ENCODE assay signal across 19 cellular contexts in genomic region chr5:39120052-39120420, GRCh38. TPM values are rescaled to one million over a fixed set of nuclear protein-coding genes. Genes with fewer than 3 reads are reported as not detected.
DNase-seq lines count a peak whose midpoint lies in the region; ATAC-seq, FAIRE-seq and TF ChIP-seq lines count a peak whose summit lies in the region.
"Had no signal": no experiment of that assay in that cellular context is flagged by ENCODE, and none has a peak within 500 bp of the region (broad histone marks: within the 10 kb centered on the region; RNA-seq: fewer than 3 reads in every experiment).

No MANE protein-coding gene starts in this region.

- in situ Hi-C loops in IMR-90 (cut with MboI; ENCODE audit: low sequenced_read_pairs): no loop called here
- in situ Hi-C loops in K562 (cut with MboI): no loop called here

- H3K27ac Mint-ChIP-seq in activated naive CD4-positive, alpha-beta T cell treated with anti-CD3 and anti-CD28 coated beads, Interleukin-2, amount 50 U/mL, for 24 hours: peak overlapping the region; percentile 47

- H3K36me3 ChIP-seq in IMR-90 (ENCODE audit: control insufficient read depth, insufficient read depth, low read length): no peaks in the 10 kb centered on the region
- no peaks in the 10 kb centered on the region for H3K36me3 ChIP-seq in K562 (ENCODE audit: control insufficient read depth, insufficient read depth, low read length)
- H3K36me3 ChIP-seq in smooth muscle cell (ENCODE audit: low read depth): no peaks in the 10 kb centered on the region
- H3K36me3 ChIP-seq in suprapubic skin: no peaks in the 10 kb centered on the region
- H3K36me3 ChIP-seq: BLaER1, HAP-1 had no signal

- POLR2A ChIA-PET in IMR-90 (lab: Charles Lee; ENCODE audit: unreplicated experiment): no interaction called here
- POLR2A ChIA-PET in K562 (lab: Yijun Ruan, JAX): interaction anchor here (1.1 to 1.2 kb wide), 2 partner anchors 32 to 38 kb away, joined by 3 to 5 read pairs; no protein-coding TSS in a partner anchor

- no peak overlapping the region for H3K56ac ChIP-seq in IMR-90 (ENCODE audit: extremely low read depth, insufficient read depth, low read length)

- H4K5ac ChIP-seq in IMR-90 (ENCODE audit: low read depth, low read length): no peak overlapping the region

- TF ChIP-seq CTCF in IMR-90 (conservative IDR thresholded peaks at IDR 0.05; ENCODE audit: low read depth, low read length): no peak
- no peak for TF ChIP-seq CTCF in K562 (IDR thresholded peaks at IDR 0.05 in 2 of 3, conservative IDR thresholded peaks at IDR 0.05 in 1 of 3; ENCODE audit: insufficient read depth in 2 of 3, low read depth in 1 of 3, low read length in 3 of 3)
- TF ChIP-seq CTCF in smooth muscle cell (IDR thresholded peaks at IDR 0.05; ENCODE audit: borderline replicate concordance, insufficient read depth, poor library complexity, severe bottlenecking): no peak
- no peak for TF ChIP-seq CTCF in suprapubic skin (IDR thresholded peaks at IDR 0.05)

- H4K8ac ChIP-seq in IMR-90 (ENCODE audit: low read depth in 2 of 2, low read length in 2 of 2): no peak overlapping the region

- no peak overlapping the region for H2AK5ac ChIP-seq in IMR-90 (ENCODE audit: low read depth, low read length)

- H3K14ac ChIP-seq in IMR-90 (replicated peaks; ENCODE audit: low read depth, low read length): no peak overlapping the region

- H4K20me1 ChIP-seq in IMR-90 (ENCODE audit: insufficient read depth, low read length) (no peaks in the 10 kb centered on the region), K562 (replicated peaks; ENCODE audit: control insufficient read depth, insufficient read depth, low read length) (no peaks in the 10 kb centered on the region), smooth muscle cell (ENCODE audit: low read depth) (no peaks in the 10 kb centered on the region)
- H4K20me1 ChIP-seq: BLaER1 had no signal

- H3F3A ChIP-seq in smooth muscle cell (ENCODE audit: low read depth): no peaks in the 10 kb centered on the region

- H3K4me3 ChIP-seq in IMR-90 (ENCODE audit: insufficient read depth, low read depth, low read length) (no peak overlapping the region), K562 (no peak overlapping the region), smooth muscle cell (no peak overlapping the region), suprapubic skin (no peak overlapping the region)
- H3K4me3 ChIP-seq: BLaER1, HAP-1, PC-9 had no signal

- H3K79me2 ChIP-seq in K562 (ENCODE audit: control insufficient read depth, insufficient read depth, low read length): no peaks in the 10 kb centered on the region
- no peaks in the 10 kb centered on the region for H3K79me2 ChIP-seq in smooth muscle cell (ENCODE audit: low read depth)

- H3K4me1 ChIP-seq in IMR-90 (ENCODE audit: control insufficient read depth, insufficient read depth, low read length) (peaks cover 3% of the 10 kb centered on the region; the same call in 1 of the 2 replicates), K562 (replicated peaks in 1 of 2; ENCODE audit: control insufficient read depth in 2 of 2, insufficient read depth in 2 of 2, low read length in 2 of 2) (peaks cover 8 to 50% of the 10 kb centered on the region in 2 experiments), smooth muscle cell (ENCODE audit: low read depth) (no peaks in the 10 kb centered on the region), suprapubic skin (no peaks in the 10 kb centered on the region)
- H3K4me1 ChIP-seq: BLaER1, HAP-1 had no signal

- peaks cover 52% of the 10 kb centered on the region for H3K4me1 Mint-ChIP-seq in activated naive CD4-positive, alpha-beta T cell treated with anti-CD3 and anti-CD28 coated beads, Interleukin-2, amount 50 U/mL, for 24 hours

- H3K27ac ChIP-seq in IMR-90 (ENCODE audit: insufficient read depth, low read length): no peak overlapping the region
- H3K27ac ChIP-seq in K562 (ENCODE audit: extremely low read depth, low read depth, low read length): peak overlapping the region; percentile 55; the same call in 2 of the 3 replicates
- peak overlapping the region; percentile 43 for H3K27ac ChIP-seq in smooth muscle cell (ENCODE audit: low read depth)
- H3K27ac ChIP-seq in suprapubic skin: no peak overlapping the region
- H3K27ac ChIP-seq: BLaER1, PC-9 had no signal

- no peak overlapping the region for H3K4me3 Mint-ChIP-seq in activated naive CD4-positive, alpha-beta T cell treated with anti-CD3 and anti-CD28 coated beads, Interleukin-2, amount 50 U/mL, for 24 hours
- H3K4me3 Mint-ChIP-seq: CD8-positive, alpha-beta memory T cell had no signal

- ATAC-seq in IMR-90 (ENCODE audit: low read depth) (no peak), K562 (no peak), GM21515 (IDR thresholded peaks at IDR 0.05; ENCODE audit: unreplicated experiment) (no peak)

- no peak overlapping the region; the same call in 1 of the 2 replicates for H3K4ac ChIP-seq in IMR-90 (ENCODE audit: low read depth, low read length)

- no peak for DNase-seq in activated naive CD4-positive, alpha-beta T cell treated with anti-CD3 and anti-CD28 coated beads, Interleukin-2, amount 50 U/mL, for 16 hours
- DNase-seq in IMR-90: no peak
- no peak for DNase-seq in K562 (ENCODE audit: extremely low read depth in 1 of 4, low spot score in 3 of 4)
- DNase-seq in smooth muscle cell (lab: John Stamatoyannopoulos, UW; ENCODE audit: unreplicated experiment): no peak
- DNase-seq in suprapubic skin (ENCODE audit: low spot score in 2 of 2): no peak
- DNase-seq: CD8-positive, alpha-beta memory T cell; DMS79 treated with DMSO at 0.1 percent for 48 hours; KBM-7; NCI-H187; NCI-H2107; NCI-H2227 treated with DMSO at 0.1 percent for 48 hours; NCI-H524; NCI-H82; PC-9 had no signal

- CTCF ChIA-PET in IMR-90 (lab: Yijun Ruan, JAX): no interaction called here
- CTCF ChIA-PET in K562 (lab: Yijun Ruan, JAX; ENCODE audit: low intra/inter-chr PET ratio): no interaction called here

- intact Hi-C loops in IMR-90 (cut with micrococcal nuclease) (no loop called here), K562 (cut with micrococcal nuclease) (no loop called here)

- H3K36me3 Mint-ChIP-seq in activated naive CD4-positive, alpha-beta T cell treated with anti-CD3 and anti-CD28 coated beads, Interleukin-2, amount 50 U/mL, for 24 hours: peaks cover 22% of the 10 kb centered on the region

- no peaks in the 10 kb centered on the region for H3K79me1 ChIP-seq in IMR-90 (ENCODE audit: low read depth in 1 of 2, low read length in 2 of 2)

- dilution Hi-C loops in IMR-90 (cut with HindIII; ENCODE audit: low sequenced_read_pairs, unreplicated experiment): no loop called here

- no peak overlapping the region for H2BK20ac ChIP-seq in IMR-90 (ENCODE audit: low read depth, low read length)

- FAIRE-seq in K562 (lab: Jason Lieb, UNC): peak; percentile 40
- FAIRE-seq: D721Med had no signal

- no peak overlapping the region for H2AK9ac ChIP-seq in IMR-90 (replicated peaks; ENCODE audit: low read depth, low read length, poor library complexity)

- TF ChIP-seq POLR2A in IMR-90 (IDR thresholded peaks at IDR 0.05; ENCODE audit: low read depth, low read length): no peak
- no peak for TF ChIP-seq POLR2A in K562 (conservative IDR thresholded peaks at IDR 0.05)
- TF ChIP-seq POLR2A in suprapubic skin (IDR thresholded peaks at IDR 0.05): no peak

- peak overlapping the region; percentile 70 for H2BK5ac ChIP-seq in IMR-90 (ENCODE audit: low read depth, low read length, poor library complexity, severe bottlenecking)

- H3K27me3 Mint-ChIP-seq in activated naive CD4-positive, alpha-beta T cell treated with anti-CD3 and anti-CD28 coated beads, Interleukin-2, amount 50 U/mL, for 24 hours: no peaks in the 10 kb centered on the region

- H2AFZ ChIP-seq in IMR-90 (replicated peaks; ENCODE audit: low read length, poor library complexity) (no peak overlapping the region), K562 (ENCODE audit: low read depth, low read length) (peak overlapping the region; percentile 57), smooth muscle cell (ENCODE audit: low read depth) (no peak overlapping the region)
- H2AFZ ChIP-seq: PC-9 had no signal

- BruUV-seq in IMR-90 (replicated peaks; lab: Mats Ljungman, UMichigan): no TSS peak
- no TSS peak for BruUV-seq in K562 (replicated peaks; lab: Mats Ljungman, UMichigan)

- H3K9ac ChIP-seq in IMR-90 (ENCODE audit: low read depth, low read length): no peak overlapping the region
- peak overlapping the region in 1 of 2 experiments; percentile 24; a peak in 1 of 4 replicates for H3K9ac ChIP-seq in K562 (ENCODE audit: insufficient read depth in 1 of 2, low read depth in 2 of 2, low read length in 2 of 2)
- no peak overlapping the region for H3K9ac ChIP-seq in smooth muscle cell (ENCODE audit: low read depth)
- H3K9ac ChIP-seq: BLaER1 had no signal

- H3K9me1 ChIP-seq in IMR-90 (ENCODE audit: insufficient read depth, low read length): no peaks in the 10 kb centered on the region
- H3K9me1 ChIP-seq in K562 (ENCODE audit: control insufficient read depth, insufficient read depth, low read length): no peaks in the 10 kb centered on the region

- no peaks in the 10 kb centered on the region for H3K9me3 Mint-ChIP-seq in activated naive CD4-positive, alpha-beta T cell treated with anti-CD3 and anti-CD28 coated beads, Interleukin-2, amount 50 U/mL, for 24 hours
- H3K9me3 Mint-ChIP-seq: CD8-positive, alpha-beta memory T cell had no signal

- no peaks in the 10 kb centered on the region for H3K9me3 ChIP-seq in IMR-90 (ENCODE audit: control insufficient read depth, insufficient read depth, low read length)
- no peaks in the 10 kb centered on the region for H3K9me3 ChIP-seq in K562 (replicated peaks; ENCODE audit: control insufficient read depth, insufficient read depth, low read depth, low read length)
- H3K9me3 ChIP-seq in smooth muscle cell (replicated peaks; ENCODE audit: low read depth): no peaks in the 10 kb centered on the region
- no peaks in the 10 kb centered on the region for H3K9me3 ChIP-seq in suprapubic skin
- H3K9me3 ChIP-seq: BLaER1, HAP-1 had no signal

- no peak for TF ChIP-seq RAD21 in IMR-90 (IDR thresholded peaks at IDR 0.05; ENCODE audit: low read length)
- no peak for TF ChIP-seq RAD21 in K562 (CRISPR knock-in tag; conservative IDR thresholded peaks at IDR 0.05 in 1 of 2, IDR thresholded peaks at IDR 0.05 in 1 of 2)

- H2BK120ac ChIP-seq in IMR-90 (ENCODE audit: low read depth, low read length): no peak overlapping the region

- H3K23ac ChIP-seq in IMR-90 (ENCODE audit: low read depth, low read length): no peak overlapping the region

- H4K91ac ChIP-seq in IMR-90 (ENCODE audit: insufficient read depth, low read depth, low read length): no peak overlapping the region

- H3K27me3 ChIP-seq in IMR-90 (ENCODE audit: control insufficient read depth, insufficient read depth, low read length) (no peaks in the 10 kb centered on the region), K562 (ENCODE audit: control insufficient read depth in 2 of 2, insufficient read depth in 2 of 2, low read length in 2 of 2) (no peaks in the 10 kb centered on the region), smooth muscle cell (ENCODE audit: low read depth) (peaks cover 7% of the 10 kb centered on the region), suprapubic skin (peaks cover 8% of the 10 kb centered on the region)
- H3K27me3 ChIP-seq: BLaER1 had no signal

- TF ChIP-seq EP300 in K562 (IDR thresholded peaks at IDR 0.05; ENCODE audit: low read length): no peak
- no peak for TF ChIP-seq EP300 in suprapubic skin (IDR thresholded peaks at IDR 0.05)

- H3K4me2 ChIP-seq in IMR-90 (ENCODE audit: low read depth, low read length) (no peak overlapping the region), K562 (ENCODE audit: insufficient read depth, low read length) (no peak overlapping the region), smooth muscle cell (peak overlapping the region; percentile 38)
- H3K4me2 ChIP-seq: BLaER1, PC-9 had no signal

- no peak overlapping the region for H3K18ac ChIP-seq in IMR-90 (ENCODE audit: low read depth, low read length)

- peak overlapping the region; percentile 17; the same call in 1 of the 3 replicates for H2BK15ac ChIP-seq in IMR-90 (ENCODE audit: low read depth, low read length)

- no CpG with 5 or more reads among the region's 1 CpG for WGBS in IMR-90 (ENCODE audit: extremely low coverage in 2 of 2, insufficient read length in 1 of 2), 2 experiments
- WGBS in K562 (ENCODE audit: insufficient coverage, low coverage, missing lambda C conversion rate): 7% methylated on average over 1 of the region's 1 CpG
- WGBS in smooth muscle cell (ENCODE audit: low lambda C conversion rate): 83% methylated on average over 1 of the region's 1 CpG
- 86% methylated on average over 1 of the region's 1 CpG for WGBS in suprapubic skin

RNA-seq across cellular contexts. Expression of gene RICTOR, which starts 45.8 kb away (rescaled TPM):
- total RNA-seq in IMR-90 (2012; rRNA removed) (35.7 and 45.0 TPM in 2 replicates), K562 (2014; rRNA removed) (18.1 and 22.6 TPM in 2 replicates), K562 (2014; rRNA removed; fragmentation: Illumina TruSeq; extraction: Trizol) (37.6 and 47.4 TPM in 2 replicates), K562 (2015; rRNA removed; fragmentation: Illumina TruSeq; extraction: Trizol) (32.3 and 35.2 TPM in 2 replicates), K562 (2021) (41.0 and 43.2 TPM in 2 replicates), smooth muscle cell (30.2 and 33.4 TPM in 2 replicates), suprapubic skin (10 to 100 TPM; 24.9 to 92.6 (median 28.7) TPM)
- polyA plus RNA-seq in IMR-90 (2012; rRNA removed) (2.8 and 4.1 TPM in 2 replicates), K562 (2011; rRNA removed) (31.7 and 46.6 TPM in 2 replicates), K562 (2014; fragmentation: Illumina TruSeq; extraction: Trizol) (18.8 and 19.7 TPM in 2 replicates), K562 (2014; fragmentation: Nextera tagmentation; extraction: Ambion mirVana) (10 to 100 TPM; 13.9 to 15.9 TPM), K562 (2014; rRNA removed) (14.2 and 17.0 TPM in 2 replicates), smooth muscle cell (3.6 and 6.6 TPM in 2 replicates)
- polyA plus RNA-seq in IMR-90 (2012; cell fraction: cytosol; rRNA removed): 0.29 and 0.67 TPM in 2 replicates
- 1.7 and 19.0 TPM in 2 replicates for polyA plus RNA-seq in IMR-90 (2012; cell fraction: nucleus; rRNA removed; ENCODE audit: low replicate concordance)
- total RNA-seq in K562 (2011; cell fraction: chromatin; rRNA removed; ENCODE audit: low replicate concordance): 131 and 332 TPM in 2 replicates
- 38.0 and 56.7 TPM in 2 replicates for total RNA-seq in K562 (2011; cell fraction: nucleolus; rRNA removed)
- total RNA-seq in K562 (2011; cell fraction: nucleoplasm; rRNA removed): 86.9 and 126 TPM in 2 replicates
- 9.1 and 16.2 TPM in 2 replicates for polyA plus RNA-seq in K562 (2011; cell fraction: cytosol; rRNA removed)
- polyA plus RNA-seq in K562 (2011; cell fraction: nucleus; rRNA removed): 58.1 and 62.5 TPM in 2 replicates
- polyA plus RNA-seq in K562 (2012): 11.7 and 13.1 TPM in 2 replicates
- polyA minus RNA-seq in K562 (2011; rRNA and poly(A)+ RNA removed): 205 and 242 TPM in 2 replicates
- polyA minus RNA-seq in K562 (2011; cell fraction: cytosol; rRNA and poly(A)+ RNA removed): 41.3 and 55.6 TPM in 2 replicates
- polyA minus RNA-seq in K562 (2011; cell fraction: nucleus; rRNA and poly(A)+ RNA removed): 123 and 176 TPM in 2 replicates

Comparison
In these comparisons a context has a peak if more than half of its experiments do, and no peak if none do; other contexts are left out.
1. H3K27ac ChIP-seq: peak in K562 (single experiment) and smooth muscle cell (single experiment); none in IMR-90 (single experiment) and suprapubic skin (single experiment).